Comparison of ENCODE assay signal across 29 cellular contexts in genomic region chr6:156897907-156898531, GRCh38.
DNase-seq lines count a peak whose midpoint lies in the region; ATAC-seq, FAIRE-seq and TF ChIP-seq lines count a peak whose summit lies in the region.
"Had no signal": no experiment of that assay in that cellular context is flagged by ENCODE, and none has a peak within 500 bp of the region (broad histone marks: within the 10 kb centered on the region; RNA-seq: fewer than 3 reads in every experiment).

No MANE protein-coding gene starts in this region.

- peaks cover 5% of the 10 kb centered on the region; the same call in 2 of the 3 replicates for H3K36me3 ChIP-seq in K562 (ENCODE audit: control insufficient read depth, insufficient read depth, low read length)
- H3K36me3 ChIP-seq: HAP-1, SJSA1 had no signal

- peaks cover 74% of the 10 kb centered on the region for H3K4me1 Mint-ChIP-seq in activated naive CD4-positive, alpha-beta T cell treated with anti-CD3 and anti-CD28 coated beads, Interleukin-2, amount 50 U/mL, for 24 hours
- peaks cover 3% of the 10 kb centered on the region for H3K4me1 Mint-ChIP-seq in activated naive CD4-positive, alpha-beta T cell treated with anti-CD3 and anti-CD28 coated beads, Interleukin-2, amount 10 ng/mL, durations not matched to agents 7 days and 5 days
- H3K4me1 Mint-ChIP-seq in memory B cell: peaks cover 47% of the 10 kb centered on the region
- peaks cover 38 to 76% of the 10 kb centered on the region in 2 donors for H3K4me1 Mint-ChIP-seq in stimulated activated naive B cell treated with anti-CD40 and anti-IgM and Interleukin-4, amounts not matched to agents 10 μg/mL and 1 μg/mL and 100 μg/mL, for 72 hours

- H3K36me3 Mint-ChIP-seq in activated naive CD4-positive, alpha-beta T cell treated with anti-CD3 and anti-CD28 coated beads, Interleukin-2, amount 50 U/mL, for 24 hours: peaks cover 7% of the 10 kb centered on the region
- peaks cover 8% of the 10 kb centered on the region for H3K36me3 Mint-ChIP-seq in activated naive CD4-positive, alpha-beta T cell treated with anti-CD3 and anti-CD28 coated beads, Interleukin-2, amount 10 ng/mL, durations not matched to agents 7 days and 5 days
- H3K36me3 Mint-ChIP-seq in memory B cell: peaks cover 6% of the 10 kb centered on the region
- peaks cover 6 to 13% of the 10 kb centered on the region in 2 donors for H3K36me3 Mint-ChIP-seq in stimulated activated naive B cell treated with anti-CD40 and anti-IgM and Interleukin-4, amounts not matched to agents 10 μg/mL and 1 μg/mL and 100 μg/mL, for 72 hours

- TF ChIP-seq RAD21 in K562 (CRISPR knock-in tag; conservative IDR thresholded peaks at IDR 0.05 in 1 of 2, IDR thresholded peaks at IDR 0.05 in 1 of 2): no peak

- peak; percentile 38 for ATAC-seq in K562
- ATAC-seq in memory B cell (ENCODE audit: low read depth): no peak
- no peak for ATAC-seq in stimulated activated naive B cell treated with anti-CD40 and anti-IgM and Interleukin-4, amounts not matched to agents 10 μg/mL and 1 μg/mL and 100 μg/mL, for 72 hours (replicated peaks)
- ATAC-seq: CD8-positive, alpha-beta T cell; GM12878; PC-3 had no signal

- no TSS peak for BruUV-seq in K562 (replicated peaks; lab: Mats Ljungman, UMichigan)

- POLR2A ChIA-PET in K562 (lab: Yijun Ruan, JAX): interaction anchor here (0.6 to 1.5 kb wide), 5 partner anchors 9 to 30 kb away, joined by 3 to 7 read pairs (median 3); no protein-coding TSS in a partner anchor

- peaks cover 14% of the 10 kb centered on the region; the same call in 1 of the 2 replicates for H4K20me1 ChIP-seq in K562 (replicated peaks; ENCODE audit: control insufficient read depth, insufficient read depth, low read length)

- no peaks in the 10 kb centered on the region for H3K9me3 ChIP-seq in K562 (replicated peaks; ENCODE audit: control insufficient read depth, insufficient read depth, low read depth, low read length)
- H3K9me3 ChIP-seq: Caco-2, HAP-1, SJSA1 had no signal

- H3K79me2 ChIP-seq in K562 (ENCODE audit: control insufficient read depth, insufficient read depth, low read length): peaks cover 40% of the 10 kb centered on the region

- H3K9me3 Mint-ChIP-seq in activated naive CD4-positive, alpha-beta T cell treated with anti-CD3 and anti-CD28 coated beads, Interleukin-2, amount 50 U/mL, for 24 hours: no peaks in the 10 kb centered on the region
- no peaks in the 10 kb centered on the region for H3K9me3 Mint-ChIP-seq in activated naive CD4-positive, alpha-beta T cell treated with anti-CD3 and anti-CD28 coated beads, Interleukin-2, amount 10 ng/mL, durations not matched to agents 7 days and 5 days
- no peaks in the 10 kb centered on the region for H3K9me3 Mint-ChIP-seq in memory B cell
- peaks cover 0 to 2% of the 10 kb centered on the region in 2 donors for H3K9me3 Mint-ChIP-seq in stimulated activated naive B cell treated with anti-CD40 and anti-IgM and Interleukin-4, amounts not matched to agents 10 μg/mL and 1 μg/mL and 100 μg/mL, for 72 hours
- H3K9me3 Mint-ChIP-seq: CD8-positive, alpha-beta T cell had no signal

- H3K9me1 ChIP-seq in K562 (ENCODE audit: control insufficient read depth, insufficient read depth, low read length): no peaks in the 10 kb centered on the region

- WGBS in K562 (ENCODE audit: insufficient coverage, low coverage, missing lambda C conversion rate): 56% methylated on average over 13 of the region's 13 CpGs

- H3K4me3 ChIP-seq in K562: no peak overlapping the region
- H3K4me3 ChIP-seq: GM12878, HAP-1, SJSA1 had no signal

- peak overlapping the region; percentile 82 for H3K27ac Mint-ChIP-seq in activated naive CD4-positive, alpha-beta T cell treated with anti-CD3 and anti-CD28 coated beads, Interleukin-2, amount 50 U/mL, for 24 hours
- H3K27ac Mint-ChIP-seq in activated naive CD4-positive, alpha-beta T cell treated with anti-CD3 and anti-CD28 coated beads, Interleukin-2, amount 10 ng/mL, durations not matched to agents 7 days and 5 days: no peak overlapping the region
- peak overlapping the region; percentile 53 for H3K27ac Mint-ChIP-seq in memory B cell
- H3K27ac Mint-ChIP-seq in stimulated activated naive B cell treated with anti-CD40 and anti-IgM and Interleukin-4, amounts not matched to agents 10 μg/mL and 1 μg/mL and 100 μg/mL, for 72 hours: peak overlapping the region; percentile 85
- H3K27ac Mint-ChIP-seq: B cell; CD8-positive, alpha-beta T cell had no signal

- intact Hi-C loops in K562 (cut with micrococcal nuclease): no loop called here

- TF ChIP-seq CTCF in K562 (IDR thresholded peaks at IDR 0.05 in 2 of 3, conservative IDR thresholded peaks at IDR 0.05 in 1 of 3; ENCODE audit: insufficient read depth in 2 of 3, low read depth in 1 of 3, low read length in 3 of 3): no peak

- no peak for FAIRE-seq in K562 (lab: Jason Lieb, UNC)
- FAIRE-seq in H54 (lab: Jason Lieb, UNC): no peak
- FAIRE-seq: GM12878, GM19239 had no signal

- TF ChIP-seq POLR2A in K562 (conservative IDR thresholded peaks at IDR 0.05) (no peak), H54 (IDR thresholded peaks at IDR 0.05; ENCODE audit: low read depth, low read length) (no peak)

- TF ChIP-seq EP300 in K562 (IDR thresholded peaks at IDR 0.05; ENCODE audit: low read length): no peak

- H3K4me3 Mint-ChIP-seq in activated naive CD4-positive, alpha-beta T cell treated with anti-CD3 and anti-CD28 coated beads, Interleukin-2, amount 50 U/mL, for 24 hours: no peak overlapping the region
- H3K4me3 Mint-ChIP-seq in activated naive CD4-positive, alpha-beta T cell treated with anti-CD3 and anti-CD28 coated beads, Interleukin-2, amount 10 ng/mL, durations not matched to agents 7 days and 5 days: no peak overlapping the region
- no peak overlapping the region for H3K4me3 Mint-ChIP-seq in memory B cell
- H3K4me3 Mint-ChIP-seq in stimulated activated naive B cell treated with anti-CD40 and anti-IgM and Interleukin-4, amounts not matched to agents 10 μg/mL and 1 μg/mL and 100 μg/mL, for 72 hours: no peak overlapping the region
- H3K4me3 Mint-ChIP-seq: B cell; CD8-positive, alpha-beta T cell had no signal

- H3K27me3 ChIP-seq in K562 (ENCODE audit: control insufficient read depth in 2 of 2, insufficient read depth in 2 of 2, low read length in 2 of 2): no peaks in the 10 kb centered on the region
- H3K27me3 ChIP-seq: SJSA1 had no signal

- H3K9ac ChIP-seq in K562 (ENCODE audit: insufficient read depth in 1 of 2, low read depth in 2 of 2, low read length in 2 of 2): 0 out of 4 replicates have a peak overlapping the region, but pooled peaks of 1 of the 2 experiments have one; percentile 14

- H3K4me1 ChIP-seq in K562 (replicated peaks in 1 of 2; ENCODE audit: control insufficient read depth in 2 of 2, insufficient read depth in 2 of 2, low read length in 2 of 2): peaks cover 3 to 9% of the 10 kb centered on the region in 2 experiments; a peak in 2 of 5 replicates
- H3K4me1 ChIP-seq: Caco-2, HAP-1, SJSA1 had no signal

- H3K27ac ChIP-seq in K562 (ENCODE audit: extremely low read depth, low read depth, low read length): no peak overlapping the region
- H3K27ac ChIP-seq: 22Rv1, C4-2B, SJSA1 had no signal

- no peak for DNase-seq in activated naive CD4-positive, alpha-beta T cell treated with anti-CD3 and anti-CD28 coated beads, Interleukin-2, amount 10 ng/mL, durations not matched to agents 7 days and 5 days
- DNase-seq in K562 (ENCODE audit: extremely low read depth in 1 of 4, low spot score in 3 of 4) (no peak), memory B cell (ENCODE audit: low spot score in 2 of 2) (no peak), H54 (ENCODE audit: insufficient read length, low spot score) (no peak), NCI-H2081 (lab: John Stamatoyannopoulos, UW) (no peak)
- no peak for DNase-seq in stimulated activated naive B cell treated with anti-CD40 and anti-IgM and Interleukin-4, amounts not matched to agents 10 μg/mL and 1 μg/mL and 100 μg/mL, for 72 hours
- no peak for DNase-seq in stimulated activated CD8-positive, alpha-beta memory T cell treated with anti-CD3 and anti-CD28 coated beads, Interleukin-4, amount 100 ng/mL, for 48 hours
- DNase-seq: Caco-2; CD8-positive, alpha-beta T cell; DMS 273 treated with DMSO at 0.1 percent for 48 hours; DMS79; EL; GDM1; KBM-7; MV-4-11; NCI-H2029; NCI-H446 treated with DMSO at 0.1 percent for 48 hours; NCI-H526; NCI-H82; NK-92 treated with Interleukin-12 subunit alpha and Interleukin-12 subunit beta, amount 100 ng/mL, for 24 hours; PC-3 had no signal

- in situ Hi-C loops in K562 (cut with MboI): no loop called here

- no peaks in the 10 kb centered on the region for H3K27me3 Mint-ChIP-seq in activated naive CD4-positive, alpha-beta T cell treated with anti-CD3 and anti-CD28 coated beads, Interleukin-2, amount 50 U/mL, for 24 hours
- H3K27me3 Mint-ChIP-seq in activated naive CD4-positive, alpha-beta T cell treated with anti-CD3 and anti-CD28 coated beads, Interleukin-2, amount 10 ng/mL, durations not matched to agents 7 days and 5 days: no peaks in the 10 kb centered on the region
- H3K27me3 Mint-ChIP-seq in memory B cell: no peaks in the 10 kb centered on the region
- H3K27me3 Mint-ChIP-seq in stimulated activated naive B cell treated with anti-CD40 and anti-IgM and Interleukin-4, amounts not matched to agents 10 μg/mL and 1 μg/mL and 100 μg/mL, for 72 hours: no peaks in the 10 kb centered on the region
- H3K27me3 Mint-ChIP-seq: B cell had no signal

- no peak overlapping the region for H2AFZ ChIP-seq in K562 (ENCODE audit: low read depth, low read length)

- H3K4me2 ChIP-seq in K562 (ENCODE audit: insufficient read depth, low read length): no peak overlapping the region

- CTCF ChIA-PET in activated naive CD4-positive, alpha-beta T cell treated with anti-CD3 and anti-CD28 coated beads, Interleukin-2, amount 10 ng/mL, durations not matched to agents 7 days and 5 days (lab: Charles Lee): no interaction called here
- CTCF ChIA-PET in K562 (lab: Yijun Ruan, JAX; ENCODE audit: low intra/inter-chr PET ratio): no interaction called here

TF ChIP-seq in K562, 482 proteins besides CTCF, POLR2A, EP300 and RAD21 (continues in another document):
- TF ChIP-seq ZNF134 (CRISPR knock-in tag; conservative IDR thresholded peaks at IDR 0.05): 0 out of 2 replicates have a peak, but pooled peaks have one; percentile 21
- TF ChIP-seq POU5F1 (IDR thresholded peaks at IDR 0.05; ENCODE audit: borderline replicate concordance, low read depth, low read length, partially characterized antibody): no peak
- no peak for TF ChIP-seq ILF3 (IDR thresholded peaks at IDR 0.05; ENCODE audit: borderline replicate concordance)
- no peak for TF ChIP-seq ZNF830 (CRISPR knock-in tag; IDR thresholded peaks at IDR 0.05)
